In genomic region chr1:180912801-180913616, GRCh38 we compare ENCODE assay signal across 7 cellular contexts. TPM values are rescaled to one million over a fixed set of nuclear protein-coding genes. Genes with fewer than 3 reads are reported as not detected.
A peak's percentile ranks its signal among the peaks of the same experiment; 100 is the strongest.
DNase-seq lines count a peak whose midpoint lies in the region; ATAC-seq, FAIRE-seq and TF ChIP-seq lines count a peak whose summit lies in the region.

Gene KIAA1614 (plus strand): TSS chr1:180912897. CDS start chr1:180913244, 347 bp downstream.

- DNase-seq in epithelial cell of prostate (ENCODE audit: low read depth, low spot score): no peak
- DNase-seq in midbrain (lab: John Stamatoyannopoulos, UW): peak; percentile 29
- no peak for DNase-seq in GM12892 (ENCODE audit: insufficient read length)

- ATAC-seq in GM19025 (IDR thresholded peaks at IDR 0.05; ENCODE audit: low read depth, unreplicated experiment) (peak; percentile 27), HG02884 (IDR thresholded peaks at IDR 0.05; ENCODE audit: unreplicated experiment) (no peak)

- no peak for FAIRE-seq in GM12892 (lab: Jason Lieb, UNC)

- H4K20me1 ChIP-seq in OCI-LY3 (ENCODE audit: insufficient read depth, low read length): no peaks in the 10 kb centered on the region

- H3K4me3 ChIP-seq in OCI-LY3 (ENCODE audit: low read length) (peak within 1 kb of the TSS; percentile 75), urinary bladder (ENCODE audit: low read depth, low read length) (peak within 1 kb of the TSS; percentile 72)

- H3K4me2 ChIP-seq in OCI-LY3 (ENCODE audit: low read length): peak within 1 kb of the TSS; percentile 85

- TF ChIP-seq CTCF in OCI-LY3 (IDR thresholded peaks at IDR 0.05; ENCODE audit: low read depth, low read length): no peak

- H3K36me3 ChIP-seq in OCI-LY3 (replicated peaks; ENCODE audit: low read depth, low read length) (no peaks in the 10 kb centered on the region), urinary bladder (ENCODE audit: insufficient read depth) (no peaks in the 10 kb centered on the region)

- H3K27ac ChIP-seq in OCI-LY3 (ENCODE audit: low read length) (peak within 1 kb of the TSS; percentile 12), epithelial cell of prostate (peak within 1 kb of the TSS; percentile 28), urinary bladder (ENCODE audit: low read depth) (peak within 1 kb of the TSS; percentile 88)

- H2AFZ ChIP-seq in OCI-LY3 (ENCODE audit: low read depth, low read length): peak within 1 kb of the TSS; percentile 44

- no peak for TF ChIP-seq POLR2A in GM12892 (IDR thresholded peaks at IDR 0.05; ENCODE audit: low read depth, low read length)

- H3K79me2 ChIP-seq in OCI-LY3 (ENCODE audit: low read length): no peaks in the 10 kb centered on the region

- 0 out of 2 replicates have a peak, but pooled peaks cover 3% of the 10 kb centered on the region for H3K27me3 ChIP-seq in OCI-LY3 (ENCODE audit: low read depth, low read length)

- peak within 1 kb of the TSS; percentile 75 for H3K9ac ChIP-seq in OCI-LY3 (ENCODE audit: low read length)

- H3K4me1 ChIP-seq in OCI-LY3 (ENCODE audit: low read length) (peaks cover 54% of the 10 kb centered on the region), urinary bladder (ENCODE audit: insufficient read depth) (no peaks in the 10 kb centered on the region)

- H3K9me3 ChIP-seq in OCI-LY3 (ENCODE audit: insufficient read depth, low read length): no peaks in the 10 kb centered on the region

- WGBS in urinary bladder: 1% methylated on average over 77 of the region's 77 CpGs

RNA-seq across cellular contexts. Expression of gene KIAA1614, which starts in this region (rescaled TPM):
- total RNA-seq in urinary bladder: 5.8 TPM
- 16.6 TPM for polyA plus RNA-seq in urinary bladder
- 0.40 TPM for polyA plus RNA-seq in GM12892 (2012; ENCODE audit: missing spikeins)

Comparison
In these comparisons a context has a peak if more than half of its experiments do, and no peak if none do; other contexts are left out.
1. H3K27ac ChIP-seq: peak in every context shown above with its lines; median percentile 88 in urinary bladder; 28 in epithelial cell of prostate; 12 in OCI-LY3.